ENCODE assay signal across 2 cellular contexts in the genomic region with DNA sequence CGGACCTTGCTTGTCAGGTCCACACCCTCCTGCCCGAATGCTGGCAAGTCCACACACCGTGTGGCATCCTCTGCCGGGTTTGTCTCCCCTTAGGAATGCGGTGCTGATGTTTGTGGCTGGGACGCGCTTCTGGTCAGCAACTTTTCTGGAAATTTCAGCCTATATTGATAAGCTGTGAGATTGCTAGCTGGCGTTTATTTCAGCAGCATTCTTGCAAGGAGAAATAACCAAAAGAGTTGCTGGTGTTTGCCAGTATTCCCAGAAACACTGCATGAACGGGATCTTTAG.
TF ChIP-seq lines count a peak whose summit lies in the region.

No MANE protein-coding gene starts in this region.

TF ChIP-seq in A549, 52 proteins besides CTCF, POLR2A, EP300 and RAD21 (continued from another document):
- TF ChIP-seq PBX3 (IDR thresholded peaks at IDR 0.05) (no peak), RARB (CRISPR knock-in tag; IDR thresholded peaks at IDR 0.05) (no peak), KDM1A (IDR thresholded peaks at IDR 0.05; ENCODE audit: low read depth) (no peak), ZC3H11A (IDR thresholded peaks at IDR 0.05) (no peak), ZSCAN20 (CRISPR knock-in tag; IDR thresholded peaks at IDR 0.05) (no peak)
- TF ChIP-seq, protein P1, sequence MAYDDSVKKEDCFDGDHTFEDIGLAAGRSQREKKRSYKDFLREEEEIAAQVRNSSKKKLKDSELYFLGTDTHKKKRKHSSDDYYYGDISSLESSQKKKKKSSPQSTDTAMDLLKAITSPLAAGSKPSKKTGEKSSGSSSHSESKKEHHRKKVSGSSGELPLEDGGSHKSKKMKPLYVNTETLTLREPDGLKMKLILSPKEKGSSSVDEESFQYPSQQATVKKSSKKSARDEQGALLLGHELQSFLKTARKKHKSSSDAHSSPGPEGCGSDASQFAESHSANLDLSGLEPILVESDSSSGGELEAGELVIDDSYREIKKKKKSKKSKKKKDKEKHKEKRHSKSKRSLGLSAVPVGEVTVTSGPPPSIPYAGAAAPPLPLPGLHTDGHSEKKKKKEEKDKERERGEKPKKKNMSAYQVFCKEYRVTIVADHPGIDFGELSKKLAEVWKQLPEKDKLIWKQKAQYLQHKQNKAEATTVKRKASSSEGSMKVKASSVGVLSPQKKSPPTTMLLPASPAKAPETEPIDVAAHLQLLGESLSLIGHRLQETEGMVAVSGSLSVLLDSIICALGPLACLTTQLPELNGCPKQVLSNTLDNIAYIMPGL (CRISPR knock-in tag; IDR thresholded peaks at IDR 0.05; ENCODE audit: borderline replicate concordance) = no peak

TF ChIP-seq in GM23338, 12 proteins besides CTCF, POLR2A, EP300 and RAD21 (continued from another document):
- TF ChIP-seq, protein P2, sequence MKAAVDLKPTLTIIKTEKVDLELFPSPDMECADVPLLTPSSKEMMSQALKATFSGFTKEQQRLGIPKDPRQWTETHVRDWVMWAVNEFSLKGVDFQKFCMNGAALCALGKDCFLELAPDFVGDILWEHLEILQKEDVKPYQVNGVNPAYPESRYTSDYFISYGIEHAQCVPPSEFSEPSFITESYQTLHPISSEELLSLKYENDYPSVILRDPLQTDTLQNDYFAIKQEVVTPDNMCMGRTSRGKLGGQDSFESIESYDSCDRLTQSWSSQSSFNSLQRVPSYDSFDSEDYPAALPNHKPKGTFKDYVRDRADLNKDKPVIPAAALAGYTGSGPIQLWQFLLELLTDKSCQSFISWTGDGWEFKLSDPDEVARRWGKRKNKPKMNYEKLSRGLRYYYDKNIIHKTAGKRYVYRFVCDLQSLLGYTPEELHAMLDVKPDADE (IDR thresholded peaks at IDR 0.05) = no peak
- TF ChIP-seq ZNF462 (CRISPR knock-in tag; IDR thresholded peaks at IDR 0.05) = no peak
- no peak for TF ChIP-seq EZH2phosphoT487 (IDR thresholded peaks at IDR 0.05; ENCODE audit: unreplicated experiment)
- no peak for TF ChIP-seq CREB1 (CRISPR knock-in tag; IDR thresholded peaks at IDR 0.05; ENCODE audit: low read depth)
- TF ChIP-seq EZH2 (IDR thresholded peaks at IDR 0.05; ENCODE audit: low read depth, unreplicated experiment) = no peak
- TF ChIP-seq ZNF114 (CRISPR knock-in tag; IDR thresholded peaks at IDR 0.05) = no peak
- no peak for TF ChIP-seq JUNB (IDR thresholded peaks at IDR 0.05; ENCODE audit: unreplicated experiment)
- TF ChIP-seq POLR2AphosphoS5 (IDR thresholded peaks at IDR 0.05; ENCODE audit: low read depth) = no peak
- no peak for TF ChIP-seq ZNF331 (CRISPR knock-in tag; IDR thresholded peaks at IDR 0.05; ENCODE audit: low read depth)
TF ChIP-seq in GM23338: peak in this region for 0.
